ENCODE assay signal across 15 cellular contexts in genomic region chr13:50107205-50107604, GRCh38.
A peak's percentile ranks its signal among the peaks of the same experiment; 100 is the strongest.
DNase-seq lines count a peak whose midpoint lies in the region; ATAC-seq and TF ChIP-seq lines count a peak whose summit lies in the region.
"Had no signal": no experiment of that assay in that cellular context is flagged by ENCODE, and none has a peak within 500 bp of the region (broad histone marks: within the 10 kb centered on the region; RNA-seq: fewer than 3 reads in every experiment).

No MANE protein-coding gene starts in this region.

- H2BK5ac ChIP-seq in mesenchymal stem cell (ENCODE audit: low read depth, low read length, poor library complexity, severe bottlenecking), result no peak overlapping the region

- H3K27me3 ChIP-seq in CD8-positive, alpha-beta T cell (ENCODE audit: insufficient read depth, low read length), result no peaks in the 10 kb centered on the region
- no peaks in the 10 kb centered on the region for H3K27me3 ChIP-seq in SU-DHL-6 (ENCODE audit: low read length)
- H3K27me3 ChIP-seq in mesenchymal stem cell (ENCODE audit: control insufficient read depth in 1 of 2, insufficient read depth in 1 of 2, low read length in 2 of 2), result no peaks in the 10 kb centered on the region
- H3K27me3 ChIP-seq: dorsolateral prefrontal cortex, testis had no signal

- no CpG with 5 or more reads among the region's 1 CpG for WGBS in mesenchymal stem cell

- H3K4ac ChIP-seq in mesenchymal stem cell (ENCODE audit: low read depth in 1 of 2, low read length in 2 of 2), result no peak overlapping the region

- H3K18ac ChIP-seq in mesenchymal stem cell (ENCODE audit: low read depth in 1 of 2, low read length in 2 of 2), result no peak overlapping the region

- peak overlapping the region; percentile 20 for H3K4me3 Mint-ChIP-seq in CD8-positive, alpha-beta T cell
- H3K4me3 Mint-ChIP-seq: brain had no signal

- H3K27ac Mint-ChIP-seq in CD8-positive, alpha-beta T cell, result peak overlapping the region; percentile 91

- H3K9me3 Mint-ChIP-seq in CD8-positive, alpha-beta T cell, result no peaks in the 10 kb centered on the region

- H3K9me2 ChIP-seq in SU-DHL-6 (replicated peaks; ENCODE audit: insufficient read depth, low read length), result no peaks in the 10 kb centered on the region

- H2BK15ac ChIP-seq in mesenchymal stem cell (ENCODE audit: low read depth, poor library complexity, severe bottlenecking), result no peak overlapping the region

- CTCF ChIA-PET in CD8-positive, alpha-beta T cell (lab: Charles Lee), result interaction anchor here (2.0 kb wide), 1 partner anchor 22 kb away, joined by 12 read pairs; no protein-coding TSS in a partner anchor

- peaks cover 53% of the 10 kb centered on the region for H3F3A ChIP-seq in SU-DHL-6 (ENCODE audit: insufficient read depth)

- no peak for TF ChIP-seq CTCF in CD8-positive, alpha-beta T cell (IDR thresholded peaks at IDR 0.05)
- no peak for TF ChIP-seq CTCF in SU-DHL-6 (IDR thresholded peaks at IDR 0.05; ENCODE audit: insufficient read depth, low read length, poor library complexity, severe bottlenecking)

- H4K8ac ChIP-seq in mesenchymal stem cell (ENCODE audit: low read length), result no peak overlapping the region

- no peaks in the 10 kb centered on the region for H3K36me3 ChIP-seq in CD8-positive, alpha-beta T cell (ENCODE audit: insufficient read depth, low read length)
- H3K36me3 ChIP-seq in SU-DHL-6 (ENCODE audit: low read length) (no peaks in the 10 kb centered on the region; the same call in 1 of the 2 replicates), mesenchymal stem cell (ENCODE audit: control insufficient read depth in 1 of 2, insufficient read depth in 2 of 2, low read depth in 1 of 2, low read length in 2 of 2) (peaks cover 0 to 15% of the 10 kb centered on the region in 2 experiments)

- no peak overlapping the region for H3K23ac ChIP-seq in mesenchymal stem cell (ENCODE audit: low read length in 2 of 2)

- peaks cover 99% of the 10 kb centered on the region for H3K79me2 ChIP-seq in SU-DHL-6 (ENCODE audit: insufficient read depth, low read length)

- H3K79me1 ChIP-seq in mesenchymal stem cell (replicated peaks; ENCODE audit: low read length, poor library complexity, severe bottlenecking), result peaks cover 9% of the 10 kb centered on the region

- DNase-seq in NCI-H82 (lab: John Stamatoyannopoulos, UW) (peak; percentile 32), NCI-H82 treated with DMSO at 0.1 percent for 48 hours (lab: John Stamatoyannopoulos, UW; ENCODE audit: unreplicated experiment) (no peak), mesenchymal stem cell (peak; percentile 12), SKM-1 (lab: John Stamatoyannopoulos, UW; ENCODE audit: unreplicated experiment) (no peak)
- DNase-seq in CD8-positive, alpha-beta T cell, result no peak
- no peak for DNase-seq in stimulated activated naive CD4-positive, alpha-beta T cell treated with Interleukin-2 at 50 U/mL for 16 hours (lab: John Stamatoyannopoulos, UW)
- DNase-seq: 8988T; activated CD4-positive, alpha-beta T cell treated with anti-CD3 and anti-CD28 coated beads for 48 hours; dorsolateral prefrontal cortex; NCI-H1694; NCI-H510A; testis had no signal

- no peak overlapping the region for H2BK120ac ChIP-seq in mesenchymal stem cell (ENCODE audit: low read depth, low read length)

- peaks cover 29% of the 10 kb centered on the region for H4K20me1 ChIP-seq in SU-DHL-6 (ENCODE audit: low read depth, low read length)

- POLR2A ChIA-PET in CD8-positive, alpha-beta T cell (lab: Charles Lee), result interaction anchor here (0.6 to 1.5 kb wide), 4 partner anchors 9 to 785 kb away, joined by 3 to 10 read pairs (median 6); no protein-coding TSS in a partner anchor

- H3K4me3 ChIP-seq in CD8-positive, alpha-beta T cell (ENCODE audit: low read depth, low read length), result no peak overlapping the region
- no peak overlapping the region for H3K4me3 ChIP-seq in SU-DHL-6 (ENCODE audit: insufficient read depth, low read length, poor library complexity, severe bottlenecking)
- no peak overlapping the region for H3K4me3 ChIP-seq in mesenchymal stem cell (ENCODE audit: insufficient read depth in 1 of 2, low read depth in 1 of 2, low read length in 2 of 2)
- H3K4me3 ChIP-seq: dorsolateral prefrontal cortex, testis had no signal

- H3K36me3 Mint-ChIP-seq in CD8-positive, alpha-beta T cell, result peaks cover 3% of the 10 kb centered on the region

- no peaks in the 10 kb centered on the region for H3K27me3 Mint-ChIP-seq in CD8-positive, alpha-beta T cell (ENCODE audit: low read depth)
- H3K27me3 Mint-ChIP-seq: brain had no signal

- ATAC-seq in CD8-positive, alpha-beta T cell, result no peak
- ATAC-seq in HG02763 (IDR thresholded peaks at IDR 0.05; ENCODE audit: unreplicated experiment), result no peak

- H3K9me3 ChIP-seq in CD8-positive, alpha-beta T cell (ENCODE audit: low read length), result no peaks in the 10 kb centered on the region
- no peaks in the 10 kb centered on the region for H3K9me3 ChIP-seq in SU-DHL-6 (ENCODE audit: insufficient read depth, low read length)
- H3K9me3 ChIP-seq in mesenchymal stem cell (ENCODE audit: control insufficient read depth, low read length), result no peaks in the 10 kb centered on the region
- H3K9me3 ChIP-seq: testis had no signal

- no peak overlapping the region for H2AK5ac ChIP-seq in mesenchymal stem cell (ENCODE audit: low read length, severe bottlenecking)

- no peak overlapping the region for H3K14ac ChIP-seq in mesenchymal stem cell (ENCODE audit: low read length in 2 of 2)

- H2BK12ac ChIP-seq in mesenchymal stem cell (ENCODE audit: low read length in 2 of 2), result no peak overlapping the region

- peaks cover 52% of the 10 kb centered on the region for H3K4me1 Mint-ChIP-seq in CD8-positive, alpha-beta T cell (ENCODE audit: low read depth)

- no peak overlapping the region for H4K91ac ChIP-seq in mesenchymal stem cell (ENCODE audit: low read length)

- no peak overlapping the region for H3K27ac ChIP-seq in CD8-positive, alpha-beta T cell (ENCODE audit: low read depth, low read length)
- H3K27ac ChIP-seq in SU-DHL-6 (ENCODE audit: low read depth, low read length) (peak overlapping the region; percentile 72), mesenchymal stem cell (ENCODE audit: low read length, poor library complexity, severe bottlenecking) (no peak overlapping the region)
- H3K27ac ChIP-seq: testis had no signal

- H3K9ac ChIP-seq in SU-DHL-6 (ENCODE audit: low read length) (no peak overlapping the region), mesenchymal stem cell (ENCODE audit: low read length) (no peak overlapping the region)

- H3K4me2 ChIP-seq in SU-DHL-6 (ENCODE audit: low read depth, low read length, poor library complexity, severe bottlenecking) (peak overlapping the region; percentile 54), mesenchymal stem cell (ENCODE audit: low read length, poor library complexity, severe bottlenecking) (no peak overlapping the region)

- intact Hi-C loops in CD8-positive, alpha-beta T cell (cut with DNase I, micrococcal nuclease), result loop anchor here in 1 of 2 experiments (2.0 kb wide), 1 partner anchor 24 kb away; no protein-coding TSS in a partner anchor

- H3K4me1 ChIP-seq in CD8-positive, alpha-beta T cell (ENCODE audit: insufficient read depth, low read length), result peaks cover 19% of the 10 kb centered on the region
- H3K4me1 ChIP-seq in mesenchymal stem cell (ENCODE audit: control insufficient read depth, insufficient read depth, low read depth, low read length), result peaks cover 1% of the 10 kb centered on the region
- H3K4me1 ChIP-seq: testis had no signal

- H2AFZ ChIP-seq in SU-DHL-6 (ENCODE audit: low read depth, low read length, severe bottlenecking) (no peak overlapping the region), mesenchymal stem cell (ENCODE audit: low read depth, low read length) (no peak overlapping the region)

Comparison
In these comparisons a context has a peak if more than half of its experiments do, and no peak if none do; other contexts are left out.
1. DNase-seq: peak in NCI-H82 (single experiment) and mesenchymal stem cell (single experiment); none in NCI-H82 treated with DMSO at 0.1 percent for 48 hours (single experiment), CD8-positive, alpha-beta T cell (0 of 7), SKM-1 (single experiment) and stimulated activated naive CD4-positive, alpha-beta T cell treated with Interleukin-2 at 50 U/mL for 16 hours (single experiment).